In the genomic region with DNA sequence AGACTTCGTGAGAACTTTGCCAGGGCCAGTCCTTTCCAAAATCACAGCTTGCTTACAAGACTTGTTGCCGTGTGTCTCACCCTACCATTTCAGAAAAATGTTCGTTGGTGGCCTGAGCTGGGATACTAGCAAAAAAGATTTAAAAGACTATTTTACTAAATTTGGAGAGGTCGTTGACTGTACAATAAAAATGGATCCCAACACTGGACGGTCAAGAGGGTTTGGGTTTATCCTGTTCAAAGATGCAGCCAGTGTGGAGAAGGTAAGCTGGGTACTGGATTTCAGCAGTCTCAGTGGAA, we compare ENCODE assay signal across 8 cellular contexts. TPM values are rescaled to one million over a fixed set of nuclear protein-coding genes. Genes with fewer than 3 reads are reported as not detected.
DNase-seq lines count a peak whose midpoint lies in the region; ATAC-seq and TF ChIP-seq lines count a peak whose summit lies in the region.

No MANE protein-coding gene starts in this region.

- H3K9me3 Mint-ChIP-seq in activated naive CD4-positive, alpha-beta T cell treated with anti-CD3 and anti-CD28 coated beads, Interleukin-2, amount 50 U/mL, for 24 hours, result no peaks in the 10 kb centered on the region

- DNase-seq in activated naive CD4-positive, alpha-beta T cell (lab: John Stamatoyannopoulos, UW), result no peak
- DNase-seq in brain microvascular endothelial cell (no peak), mesenchymal stem cell (no peak), upper lobe of left lung (no peak), NCI-H1436 (lab: John Stamatoyannopoulos, UW) (no peak), kidney glomerular epithelial cell (lab: John Stamatoyannopoulos, UW) (no peak)

- H3K36me3 ChIP-seq in brain microvascular endothelial cell (replicated peaks) (peaks cover 59% of the 10 kb centered on the region), mesenchymal stem cell (ENCODE audit: control insufficient read depth in 1 of 2, insufficient read depth in 2 of 2, low read depth in 1 of 2, low read length in 2 of 2) (peaks cover 41 to 52% of the 10 kb centered on the region in 2 experiments), upper lobe of left lung (peaks cover 19 to 47% (median 41%) of the 10 kb centered on the region in 4 donors)

- H3K4me1 Mint-ChIP-seq in activated naive CD4-positive, alpha-beta T cell treated with anti-CD3 and anti-CD28 coated beads, Interleukin-2, amount 50 U/mL, for 24 hours, result peaks cover 44% of the 10 kb centered on the region

- no peak overlapping the region for H3K23ac ChIP-seq in mesenchymal stem cell (ENCODE audit: low read length in 2 of 2)

- peak overlapping the region; percentile 99 for H3K4me3 Mint-ChIP-seq in activated naive CD4-positive, alpha-beta T cell treated with anti-CD3 and anti-CD28 coated beads, Interleukin-2, amount 50 U/mL, for 24 hours

- ATAC-seq in upper lobe of left lung (ENCODE audit: low FRiP score in 2 of 2) (no peak), HG02840 (IDR thresholded peaks at IDR 0.05; ENCODE audit: low FRiP score, unreplicated experiment) (no peak)

- no peak overlapping the region for H3K18ac ChIP-seq in mesenchymal stem cell (ENCODE audit: low read depth in 1 of 2, low read length in 2 of 2)

- H4K8ac ChIP-seq in mesenchymal stem cell (ENCODE audit: low read length), result no peak overlapping the region

- peaks cover 26% of the 10 kb centered on the region for H3K36me3 Mint-ChIP-seq in activated naive CD4-positive, alpha-beta T cell treated with anti-CD3 and anti-CD28 coated beads, Interleukin-2, amount 50 U/mL, for 24 hours

- no peaks in the 10 kb centered on the region for H3K27me3 Mint-ChIP-seq in activated naive CD4-positive, alpha-beta T cell treated with anti-CD3 and anti-CD28 coated beads, Interleukin-2, amount 50 U/mL, for 24 hours

- peak overlapping the region; percentile 93 for H3K27ac Mint-ChIP-seq in activated naive CD4-positive, alpha-beta T cell treated with anti-CD3 and anti-CD28 coated beads, Interleukin-2, amount 50 U/mL, for 24 hours

- peaks cover 12% of the 10 kb centered on the region for H3K79me1 ChIP-seq in mesenchymal stem cell (replicated peaks; ENCODE audit: low read length, poor library complexity, severe bottlenecking)

- H2AFZ ChIP-seq in mesenchymal stem cell (ENCODE audit: low read depth, low read length), result no peak overlapping the region

- no peak overlapping the region for H3K4ac ChIP-seq in mesenchymal stem cell (ENCODE audit: low read depth in 1 of 2, low read length in 2 of 2)

- peak overlapping the region; percentile 61 for H2BK5ac ChIP-seq in mesenchymal stem cell (ENCODE audit: low read depth, low read length, poor library complexity, severe bottlenecking)

- peak overlapping the region; percentile 58 for H3K4me2 ChIP-seq in mesenchymal stem cell (ENCODE audit: low read length, poor library complexity, severe bottlenecking)

- TF ChIP-seq CTCF in brain microvascular endothelial cell (IDR thresholded peaks at IDR 0.05; ENCODE audit: low read depth, low read length, missing control alignments), result no peak
- no peak for TF ChIP-seq CTCF in upper lobe of left lung (IDR thresholded peaks at IDR 0.05)

- peak overlapping the region; percentile 96 for H3K9ac ChIP-seq in mesenchymal stem cell (ENCODE audit: low read length)

- H2AK5ac ChIP-seq in mesenchymal stem cell (ENCODE audit: low read length, severe bottlenecking), result no peak overlapping the region

- peak overlapping the region; percentile 97 for H3K4me3 ChIP-seq in brain microvascular endothelial cell (ENCODE audit: low read depth, low read length)
- H3K4me3 ChIP-seq in mesenchymal stem cell (ENCODE audit: insufficient read depth in 1 of 2, low read depth in 1 of 2, low read length in 2 of 2), result peak overlapping the region; percentile 97 to 100
- peak overlapping the region; percentile 53 to 100 (median 85) for H3K4me3 ChIP-seq in upper lobe of left lung

- no peak overlapping the region for H3K14ac ChIP-seq in mesenchymal stem cell (ENCODE audit: low read length in 2 of 2)

- H2BK120ac ChIP-seq in mesenchymal stem cell (ENCODE audit: low read depth, low read length), result no peak overlapping the region

- TF ChIP-seq EP300 in upper lobe of left lung (IDR thresholded peaks at IDR 0.05), result no peak

- 3% methylated on average over 5 of the region's 5 CpGs for WGBS in mesenchymal stem cell
- WGBS in upper lobe of left lung, 2 donors, result 6 to 12% methylated on average over 5 of the region's 5 CpGs

- H3K27ac ChIP-seq in brain microvascular endothelial cell (no peak overlapping the region), mesenchymal stem cell (ENCODE audit: low read length, poor library complexity, severe bottlenecking) (no peak overlapping the region), upper lobe of left lung (peak overlapping the region; percentile 89 to 98 (median 94))

- no peak overlapping the region for H4K91ac ChIP-seq in mesenchymal stem cell (ENCODE audit: low read length)

- H3K27me3 ChIP-seq in brain microvascular endothelial cell (replicated peaks), result no peaks in the 10 kb centered on the region
- no peaks in the 10 kb centered on the region for H3K27me3 ChIP-seq in mesenchymal stem cell (ENCODE audit: control insufficient read depth in 1 of 2, insufficient read depth in 1 of 2, low read length in 2 of 2)
- H3K27me3 ChIP-seq in upper lobe of left lung, result no peaks in the 10 kb centered on the region

- no peak for TF ChIP-seq POLR2A in upper lobe of left lung (IDR thresholded peaks at IDR 0.05)

- H3K4me1 ChIP-seq in mesenchymal stem cell (ENCODE audit: control insufficient read depth, insufficient read depth, low read depth, low read length) (peaks cover 19% of the 10 kb centered on the region), upper lobe of left lung (peaks cover 26 to 32% (median 29%) of the 10 kb centered on the region in 4 donors)

- in situ Hi-C loops in brain microvascular endothelial cell (cut with HindIII; ENCODE audit: low pct_ligation_motif_present, low sequenced_read_pairs), result no loop called here

- H3K9me3 ChIP-seq in mesenchymal stem cell (ENCODE audit: control insufficient read depth, low read length) (no peaks in the 10 kb centered on the region), upper lobe of left lung (no peaks in the 10 kb centered on the region)

- H2BK15ac ChIP-seq in mesenchymal stem cell (ENCODE audit: low read depth, poor library complexity, severe bottlenecking), result no peak overlapping the region

- H2BK12ac ChIP-seq in mesenchymal stem cell (ENCODE audit: low read length in 2 of 2), result no peak overlapping the region

RNA-seq across cellular contexts. Expression of a gene that starts 1.4 kb away (rescaled TPM):
- polyA plus RNA-seq in mesenchymal stem cell (2013, experiment 1 of 2), result 114 TPM
- polyA plus RNA-seq in mesenchymal stem cell (2013, experiment 2 of 2), result 110 TPM
- total RNA-seq in upper lobe of left lung, result 100 to 1,000 TPM in 3 of 6 donors, 10 to 100 TPM in 3; 61.8 to 133 (median 97.7) TPM

RNA-seq across cellular contexts. Expression of a gene that starts 18.5 kb away (rescaled TPM):
- polyA plus RNA-seq in mesenchymal stem cell (2013, experiment 1 of 2), result not detected
- polyA plus RNA-seq in mesenchymal stem cell (2013, experiment 2 of 2), result not detected
- not detected for total RNA-seq in upper lobe of left lung

RNA-seq across cellular contexts. Expression of a gene that starts 26.9 kb away (rescaled TPM):
- 14.7 TPM for polyA plus RNA-seq in mesenchymal stem cell (2013, experiment 1 of 2)
- 13.6 TPM for polyA plus RNA-seq in mesenchymal stem cell (2013, experiment 2 of 2)
- total RNA-seq in upper lobe of left lung, result 100 to 1,000 TPM in 2 of 6 donors, 10 to 100 TPM in 4; 61.0 to 237 (median 91.9) TPM

RNA-seq across cellular contexts. Expression of a gene that starts 52.0 kb away (rescaled TPM):
- polyA plus RNA-seq in mesenchymal stem cell (2013, experiment 1 of 2), result 114 TPM
- polyA plus RNA-seq in mesenchymal stem cell (2013, experiment 2 of 2), result 119 TPM
- 100 to 1,000 TPM in 2 of 6 donors, 10 to 100 TPM in 4; 61.0 to 117 (median 86.9) TPM for total RNA-seq in upper lobe of left lung

Comparison
In these comparisons a context has a peak if more than half of its experiments do, and no peak if none do; other contexts are left out.
1. H3K27ac ChIP-seq: peak in upper lobe of left lung (4 of 4); none in brain microvascular endothelial cell (single experiment) and mesenchymal stem cell (single experiment).
2. Peak in every context shown above with its lines, with median percentiles within 50 percentile points of each other: H3K4me3 ChIP-seq.